Comparison of ENCODE assay signal across 11 cellular contexts in the genomic region with DNA sequence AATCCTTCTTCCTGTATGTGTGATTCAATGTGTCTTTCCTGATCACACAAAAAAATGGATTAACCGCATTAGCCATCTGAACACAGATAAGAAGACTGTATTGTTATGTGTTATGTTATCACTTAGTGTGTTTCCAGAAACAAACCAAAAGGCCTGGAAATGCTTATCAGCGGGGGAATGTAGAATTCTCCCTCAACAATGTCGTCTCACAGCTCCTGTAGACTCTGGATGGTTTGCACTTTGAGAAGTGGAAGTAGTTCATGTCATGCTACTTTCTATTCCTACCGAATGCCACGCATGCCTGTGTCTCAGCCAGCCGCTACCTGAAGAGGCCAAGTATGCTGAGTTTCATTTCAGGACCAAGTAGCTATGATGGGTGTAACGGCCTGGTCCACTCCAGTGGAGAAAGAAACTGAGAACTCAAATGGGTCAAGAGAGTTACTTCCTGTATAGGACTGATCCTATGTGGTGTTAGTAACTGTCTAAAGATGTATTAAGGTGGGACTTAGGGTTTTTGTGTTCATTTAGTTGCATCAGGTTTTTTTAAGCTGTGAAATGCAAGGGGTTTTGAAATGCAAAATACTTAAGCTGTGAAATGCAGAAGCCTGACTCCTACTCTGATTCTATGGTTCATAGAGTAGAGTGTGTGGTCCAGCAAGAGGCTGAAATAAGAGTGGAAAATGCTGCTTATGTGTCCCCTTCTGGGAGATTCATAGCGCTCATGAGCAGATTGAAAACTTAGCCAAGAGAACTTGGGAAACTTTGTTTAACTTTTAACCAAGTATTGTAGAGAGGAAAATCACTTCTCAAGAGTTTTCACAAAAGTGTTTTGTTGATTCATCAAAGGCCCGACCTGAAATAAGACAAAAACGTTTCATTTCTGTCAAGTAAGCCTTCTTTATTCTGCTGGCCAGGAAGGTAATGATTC.
DNase-seq lines count a peak whose midpoint lies in the region; ATAC-seq, FAIRE-seq and TF ChIP-seq lines count a peak whose summit lies in the region.
"Had no signal": no experiment of that assay in that cellular context is flagged by ENCODE, and none has a peak within 500 bp of the region (broad histone marks: within the 10 kb centered on the region; RNA-seq: fewer than 3 reads in every experiment).

No MANE protein-coding gene starts in this region.

- peak; percentile 79 for FAIRE-seq in bronchial epithelial cell (lab: Jason Lieb, UNC)
- FAIRE-seq: frontal cortex had no signal

- no peak for TF ChIP-seq CTCF in bronchial epithelial cell (IDR thresholded peaks at IDR 0.05; ENCODE audit: insufficient read depth, low read length, severe bottlenecking)

- DNase-seq in bronchial epithelial cell (ENCODE audit: low read depth): no peak
- DNase-seq in pulmonary artery endothelial cell (ENCODE audit: low read depth, low spot score): peak; percentile 57
- DNase-seq in central memory CD4-positive, alpha-beta T cell: no peak
- DNase-seq in NCI-H446 treated with DMSO at 0.1 percent for 48 hours (lab: John Stamatoyannopoulos, UW): no peak
- no peak for DNase-seq in activated CD4-positive, alpha-beta T cell treated with anti-CD3 and anti-CD28 coated beads, Interleukin-2, amount 50 U/mL, for 4 hours
- DNase-seq in NCI-H1105 (lab: John Stamatoyannopoulos, UW): no peak
- DNase-seq: stimulated activated CD4-positive, alpha-beta T cell treated with anti-CD3 and anti-CD28 coated beads, Interleukin-15, amount 100 ng/mL, for 24 hours; stimulated activated naive CD8-positive, alpha-beta T cell treated with anti-CD3 and anti-CD28 coated beads, Interleukin-15, amount 100 ng/mL, for 72 hours had no signal

- H3K36me3 ChIP-seq in bronchial epithelial cell (ENCODE audit: control insufficient read depth, insufficient read depth, low read length): peaks cover 4% of the 10 kb centered on the region

- ATAC-seq in GM19324 (IDR thresholded peaks at IDR 0.05; ENCODE audit: low FRiP score, unreplicated experiment) (peak; percentile 80), HG03095 (IDR thresholded peaks at IDR 0.05; ENCODE audit: unreplicated experiment) (peak; percentile 76)
- ATAC-seq: stimulated activated naive CD8-positive, alpha-beta T cell treated with anti-CD3 and anti-CD28 coated beads, Interleukin-15, amount 100 ng/mL, for 72 hours had no signal

- H3K27me3 ChIP-seq in bronchial epithelial cell (ENCODE audit: control insufficient read depth, insufficient read depth, low read length): no peaks in the 10 kb centered on the region

- H3K4me3 ChIP-seq in bronchial epithelial cell (ENCODE audit: low read depth, low read length): no peak overlapping the region
